ENCODE assay signal across 29 cellular contexts in the genomic region with DNA sequence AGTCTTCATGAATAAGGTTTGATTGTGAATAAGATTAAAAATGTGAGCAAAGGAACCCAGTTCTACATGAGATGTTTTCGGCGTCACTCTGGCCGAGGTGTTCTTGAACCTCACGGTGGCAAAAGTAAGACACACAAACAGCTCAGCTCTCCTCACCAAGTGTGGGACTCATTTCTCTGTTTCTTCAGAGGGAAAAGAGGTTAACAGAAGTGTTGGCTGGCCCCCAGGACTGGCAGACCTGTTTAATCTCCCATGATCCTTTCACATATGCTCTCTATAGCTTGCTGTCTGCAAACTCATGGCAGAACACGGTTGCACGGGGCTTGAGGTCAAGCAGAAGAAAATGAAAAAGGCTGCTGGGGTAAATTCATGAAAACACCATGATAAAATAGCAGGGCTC.
"Had no signal": no experiment of that assay in that cellular context is flagged by ENCODE, and none has a peak within 500 bp of the region (broad histone marks: within the 10 kb centered on the region; RNA-seq: fewer than 3 reads in every experiment).

No MANE protein-coding gene starts in this region.

- H3K4me1 ChIP-seq: adrenal gland, ascending aorta, breast epithelium, colonic mucosa, foreskin keratinocyte, gastrocnemius medialis, heart right ventricle had no signal

- DNase-seq: activated B cell treated with CpG ODN at 0.5 μM for 24 hours; activated CD4-positive, alpha-beta memory T cell treated with anti-CD3 and anti-CD28 coated beads for 36 hours; activated CD4-positive, alpha-beta T cell treated with anti-CD3 and anti-CD28 coated beads for 36 hours; activated CD4-positive, alpha-beta T cell treated with anti-CD3 and anti-CD28 coated beads, Interleukin-2, amount 10 ng/mL, durations not matched to agents 24 days and 14 days; activated CD8-positive, alpha-beta memory T cell treated with anti-CD3 and anti-CD28 coated beads, Interleukin-2, amount 10 ng/mL, durations not matched to agents 7 days and 5 days; activated CD8-positive, alpha-beta memory T cell treated with anti-CD3 and anti-CD28 coated beads, Interleukin-2, amount 50 U/mL, for 4 hours; activated CD8-positive, alpha-beta T cell treated with anti-CD3 and anti-CD28 coated beads, Interleukin-2, amount 10 ng/mL, durations not matched to agents 7 days and 5 days; activated effector memory CD4-positive, alpha-beta T cell treated with anti-CD3 and anti-CD28 coated beads, Interleukin-2, amount 50 U/mL, for 16 hours; activated naive CD4-positive, alpha-beta T cell treated with anti-CD3 and anti-CD28 coated beads for 36 hours; activated naive CD8-positive, alpha-beta T cell treated with anti-CD3 and anti-CD28 coated beads for 36 hours; activated naive CD8-positive, alpha-beta T cell treated with anti-CD3 and anti-CD28 coated beads, Interleukin-2, amount 50 U/mL, for 24 hours; activated T-cell treated with anti-CD3 and anti-CD28 coated beads, Interleukin-2, amount 50 U/mL, for 1 hour; activated T-cell treated with anti-CD3 and anti-CD28 coated beads, Interleukin-2, amount 50 U/mL, for 48 hours; adrenal gland; amygdala; colonic mucosa; effector memory CD4-positive, alpha-beta T cell; endodermal cell; foreskin keratinocyte; gastrocnemius medialis; glutamatergic neuron; heart right ventricle; T-helper 1 cell; T-helper 17 cell; T1000; WERI-Rb-1 had no signal

- H3K4me3 ChIP-seq: adrenal gland, ascending aorta, breast epithelium, cardiac muscle cell, colonic mucosa, gastrocnemius medialis, heart right ventricle had no signal

- H3K9me3 ChIP-seq: adrenal gland, ascending aorta, colonic mucosa, gastrocnemius medialis had no signal

- H3K27me3 ChIP-seq: adrenal gland, ascending aorta, breast epithelium, cardiac muscle cell, colonic mucosa, foreskin keratinocyte, gastrocnemius medialis, heart right ventricle had no signal

- H3K36me3 ChIP-seq: adrenal gland, ascending aorta, breast epithelium, cardiac muscle cell, colonic mucosa, gastrocnemius medialis, heart right ventricle, WERI-Rb-1 had no signal

- H3K27ac ChIP-seq: adrenal gland, ascending aorta, breast epithelium, cardiac muscle cell, colonic mucosa, foreskin keratinocyte, gastrocnemius medialis, heart right ventricle, WERI-Rb-1 had no signal
